In genomic region chr12:52249041-52249461, GRCh38 we compare ENCODE assay signal across 1 cellular context.
TF ChIP-seq lines count a peak whose summit lies in the region.

No MANE protein-coding gene starts in this region.

TF ChIP-seq in IMR-90, 13 proteins besides CTCF, POLR2A, EP300 and RAD21:
- no peak for TF ChIP-seq MAFK (IDR thresholded peaks at IDR 0.05; ENCODE audit: low read depth, low read length)
- no peak for TF ChIP-seq SMC3 (IDR thresholded peaks at IDR 0.05; ENCODE audit: low read depth, low read length)
- TF ChIP-seq FOS (IDR thresholded peaks at IDR 0.05; ENCODE audit: low read depth, low read length): no peak
- TF ChIP-seq MXI1 (IDR thresholded peaks at IDR 0.05; ENCODE audit: borderline replicate concordance, low read depth, low read length): no peak
- no peak for TF ChIP-seq RFX5 (IDR thresholded peaks at IDR 0.05; ENCODE audit: low read depth, low read length)
- TF ChIP-seq NFE2L2 (IDR thresholded peaks at IDR 0.05; ENCODE audit: low read depth, low read length): no peak
- TF ChIP-seq CHD1 (IDR thresholded peaks at IDR 0.05; ENCODE audit: low read depth, low read length): no peak
- TF ChIP-seq CEBPB (IDR thresholded peaks at IDR 0.05; ENCODE audit: low read depth, low read length): no peak
- TF ChIP-seq MAZ (IDR thresholded peaks at IDR 0.05; ENCODE audit: borderline replicate concordance, low read depth, low read length): no peak
- TF ChIP-seq BHLHE40 (IDR thresholded peaks at IDR 0.05; ENCODE audit: low read depth, low read length): no peak
- no peak for TF ChIP-seq RCOR1 (IDR thresholded peaks at IDR 0.05; ENCODE audit: insufficient replicate concordance, low read length)
- TF ChIP-seq ELK1 (IDR thresholded peaks at IDR 0.05; ENCODE audit: borderline replicate concordance, low read depth, low read length): no peak
